Comparison of ENCODE assay signal across 1 cellular context in the genomic region with DNA sequence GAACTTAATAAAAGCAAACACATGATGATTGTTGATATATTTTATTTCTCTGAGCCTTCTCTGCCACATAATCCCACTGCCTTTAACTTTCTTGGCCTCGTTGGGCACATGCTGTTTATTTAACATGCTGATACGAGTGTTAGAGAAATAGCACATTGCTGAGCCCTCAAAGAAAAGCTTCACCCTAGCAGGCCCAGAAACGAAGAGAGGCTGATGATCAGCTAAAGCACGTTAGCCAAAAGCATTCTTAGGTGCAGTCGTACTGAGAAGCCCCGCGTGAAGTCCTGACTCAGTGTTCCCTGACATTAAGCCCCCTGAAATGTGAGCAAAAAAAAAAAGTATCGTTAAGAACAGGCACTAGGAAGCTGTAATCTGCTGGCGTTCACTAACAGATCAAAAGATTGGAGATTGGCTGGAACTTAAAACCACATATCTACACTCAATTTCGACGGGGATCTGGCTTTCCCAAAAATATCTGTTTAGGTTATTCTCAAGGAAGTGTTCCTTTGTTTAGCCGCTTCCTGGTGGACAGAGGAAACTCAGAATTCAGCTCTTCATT.
TF ChIP-seq lines count a peak whose summit lies in the region.

No MANE protein-coding gene starts in this region.

TF ChIP-seq in GM23338, 12 proteins besides CTCF, POLR2A, EP300 and RAD21 (continued from another document):
- TF ChIP-seq, protein P1, sequence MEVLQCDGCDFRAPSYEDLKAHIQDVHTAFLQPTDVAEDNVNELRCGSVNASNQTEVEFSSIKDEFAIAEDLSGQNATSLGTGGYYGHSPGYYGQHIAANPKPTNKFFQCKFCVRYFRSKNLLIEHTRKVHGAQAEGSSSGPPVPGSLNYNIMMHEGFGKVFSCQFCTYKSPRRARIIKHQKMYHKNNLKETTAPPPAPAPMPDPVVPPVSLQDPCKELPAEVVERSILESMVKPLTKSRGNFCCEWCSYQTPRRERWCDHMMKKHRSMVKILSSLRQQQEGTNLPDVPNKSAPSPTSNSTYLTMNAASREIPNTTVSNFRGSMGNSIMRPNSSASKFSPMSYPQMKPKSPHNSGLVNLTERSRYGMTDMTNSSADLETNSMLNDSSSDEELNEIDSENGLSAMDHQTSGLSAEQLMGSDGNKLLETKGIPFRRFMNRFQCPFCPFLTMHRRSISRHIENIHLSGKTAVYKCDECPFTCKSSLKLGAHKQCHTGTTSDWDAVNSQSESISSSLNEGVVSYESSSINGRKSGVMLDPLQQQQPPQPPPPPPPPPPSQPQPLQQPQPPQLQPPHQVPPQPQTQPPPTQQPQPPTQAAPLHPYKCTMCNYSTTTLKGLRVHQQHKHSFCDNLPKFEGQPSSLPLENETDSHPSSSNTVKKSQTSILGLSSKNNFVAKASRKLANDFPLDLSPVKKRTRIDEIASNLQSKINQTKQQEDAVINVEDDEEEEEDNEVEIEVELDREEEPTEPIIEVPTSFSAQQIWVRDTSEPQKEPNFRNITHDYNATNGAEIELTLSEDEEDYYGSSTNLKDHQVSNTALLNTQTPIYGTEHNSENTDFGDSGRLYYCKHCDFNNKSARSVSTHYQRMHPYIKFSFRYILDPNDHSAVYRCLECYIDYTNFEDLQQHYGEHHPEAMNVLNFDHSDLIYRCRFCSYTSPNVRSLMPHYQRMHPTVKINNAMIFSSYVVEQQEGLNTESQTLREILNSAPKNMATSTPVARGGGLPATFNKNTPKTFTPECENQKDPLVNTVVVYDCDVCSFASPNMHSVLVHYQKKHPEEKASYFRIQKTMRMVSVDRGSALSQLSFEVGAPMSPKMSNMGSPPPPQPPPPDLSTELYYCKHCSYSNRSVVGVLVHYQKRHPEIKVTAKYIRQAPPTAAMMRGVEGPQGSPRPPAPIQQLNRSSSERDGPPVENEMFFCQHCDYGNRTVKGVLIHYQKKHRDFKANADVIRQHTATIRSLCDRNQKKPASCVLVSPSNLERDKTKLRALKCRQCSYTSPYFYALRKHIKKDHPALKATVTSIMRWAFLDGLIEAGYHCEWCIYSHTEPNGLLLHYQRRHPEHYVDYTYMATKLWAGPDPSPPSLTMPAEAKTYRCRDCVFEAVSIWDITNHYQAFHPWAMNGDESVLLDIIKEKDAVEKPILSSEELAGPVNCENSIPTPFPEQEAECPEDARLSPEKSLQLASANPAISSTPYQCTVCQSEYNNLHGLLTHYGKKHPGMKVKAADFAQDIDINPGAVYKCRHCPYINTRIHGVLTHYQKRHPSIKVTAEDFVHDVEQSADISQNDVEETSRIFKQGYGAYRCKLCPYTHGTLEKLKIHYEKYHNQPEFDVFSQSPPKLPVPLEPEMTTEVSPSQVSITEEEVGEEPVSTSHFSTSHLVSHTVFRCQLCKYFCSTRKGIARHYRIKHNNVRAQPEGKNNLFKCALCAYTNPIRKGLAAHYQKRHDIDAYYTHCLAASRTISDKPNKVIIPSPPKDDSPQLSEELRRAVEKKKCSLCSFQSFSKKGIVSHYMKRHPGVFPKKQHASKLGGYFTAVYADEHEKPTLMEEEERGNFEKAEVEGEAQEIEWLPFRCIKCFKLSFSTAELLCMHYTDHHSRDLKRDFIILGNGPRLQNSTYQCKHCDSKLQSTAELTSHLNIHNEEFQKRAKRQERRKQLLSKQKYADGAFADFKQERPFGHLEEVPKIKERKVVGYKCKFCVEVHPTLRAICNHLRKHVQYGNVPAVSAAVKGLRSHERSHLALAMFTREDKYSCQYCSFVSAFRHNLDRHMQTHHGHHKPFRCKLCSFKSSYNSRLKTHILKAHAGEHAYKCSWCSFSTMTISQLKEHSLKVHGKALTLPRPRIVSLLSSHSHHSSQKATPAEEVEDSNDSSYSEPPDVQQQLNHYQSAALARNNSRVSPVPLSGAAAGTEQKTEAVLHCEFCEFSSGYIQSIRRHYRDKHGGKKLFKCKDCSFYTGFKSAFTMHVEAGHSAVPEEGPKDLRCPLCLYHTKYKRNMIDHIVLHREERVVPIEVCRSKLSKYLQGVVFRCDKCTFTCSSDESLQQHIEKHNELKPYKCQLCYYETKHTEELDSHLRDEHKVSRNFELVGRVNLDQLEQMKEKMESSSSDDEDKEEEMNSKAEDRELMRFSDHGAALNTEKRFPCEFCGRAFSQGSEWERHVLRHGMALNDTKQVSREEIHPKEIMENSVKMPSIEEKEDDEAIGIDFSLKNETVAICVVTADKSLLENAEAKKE (CRISPR knock-in tag; IDR thresholded peaks at IDR 0.05), result no peak
- TF ChIP-seq NANOG (IDR thresholded peaks at IDR 0.05; ENCODE audit: borderline replicate concordance) (no peak), ZNF331 (CRISPR knock-in tag; IDR thresholded peaks at IDR 0.05; ENCODE audit: low read depth) (no peak), EZH2phosphoT487 (IDR thresholded peaks at IDR 0.05; ENCODE audit: unreplicated experiment) (no peak), STAT1 (IDR thresholded peaks at IDR 0.05; ENCODE audit: unreplicated experiment) (no peak), EZH2 (IDR thresholded peaks at IDR 0.05; ENCODE audit: low read depth, unreplicated experiment) (no peak)
- TF ChIP-seq, protein P2, sequence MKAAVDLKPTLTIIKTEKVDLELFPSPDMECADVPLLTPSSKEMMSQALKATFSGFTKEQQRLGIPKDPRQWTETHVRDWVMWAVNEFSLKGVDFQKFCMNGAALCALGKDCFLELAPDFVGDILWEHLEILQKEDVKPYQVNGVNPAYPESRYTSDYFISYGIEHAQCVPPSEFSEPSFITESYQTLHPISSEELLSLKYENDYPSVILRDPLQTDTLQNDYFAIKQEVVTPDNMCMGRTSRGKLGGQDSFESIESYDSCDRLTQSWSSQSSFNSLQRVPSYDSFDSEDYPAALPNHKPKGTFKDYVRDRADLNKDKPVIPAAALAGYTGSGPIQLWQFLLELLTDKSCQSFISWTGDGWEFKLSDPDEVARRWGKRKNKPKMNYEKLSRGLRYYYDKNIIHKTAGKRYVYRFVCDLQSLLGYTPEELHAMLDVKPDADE (IDR thresholded peaks at IDR 0.05), result no peak
